In genomic region chr13:106156468-106156867, GRCh38 we compare ENCODE assay signal across 14 cellular contexts.
DNase-seq lines count a peak whose midpoint lies in the region; ATAC-seq, FAIRE-seq and TF ChIP-seq lines count a peak whose summit lies in the region.
"Had no signal": no experiment of that assay in that cellular context is flagged by ENCODE, and none has a peak within 500 bp of the region (broad histone marks: within the 10 kb centered on the region; RNA-seq: fewer than 3 reads in every experiment).

No MANE protein-coding gene starts in this region.

- no peaks in the 10 kb centered on the region for H3K36me3 ChIP-seq in stomach smooth muscle (ENCODE audit: control insufficient read depth in 2 of 2, insufficient read depth in 2 of 2, low read length in 2 of 2)
- H3K36me3 ChIP-seq: gastroesophageal sphincter had no signal

- H3K9ac ChIP-seq in stomach smooth muscle (ENCODE audit: low read length in 2 of 2), result no peak overlapping the region

- TF ChIP-seq CTCF in foreskin keratinocyte (conservative IDR thresholded peaks at IDR 0.05), result no peak

- no peak overlapping the region for H3K4me3 ChIP-seq in stomach smooth muscle (ENCODE audit: low read length in 2 of 2)
- H3K4me3 ChIP-seq: body of pancreas, gastroesophageal sphincter had no signal

- H3K27ac ChIP-seq in foreskin keratinocyte (peak overlapping the region; percentile 96), stomach smooth muscle (ENCODE audit: low read length) (peak overlapping the region; percentile 46)
- H3K27ac ChIP-seq: body of pancreas, gastroesophageal sphincter had no signal

- H3K4me1 ChIP-seq in foreskin keratinocyte, result peaks cover 53% of the 10 kb centered on the region
- H3K4me1 ChIP-seq in stomach smooth muscle (ENCODE audit: control insufficient read depth, insufficient read depth, low read length), result no peaks in the 10 kb centered on the region
- H3K4me1 ChIP-seq: body of pancreas had no signal

- TF ChIP-seq POLR2A in H54 (IDR thresholded peaks at IDR 0.05; ENCODE audit: low read depth, low read length) (no peak), GM18505 (IDR thresholded peaks at IDR 0.05; ENCODE audit: borderline replicate concordance, extremely low read depth, insufficient read depth, insufficient read length) (no peak)

- peak; percentile 57 for DNase-seq in H54 (ENCODE audit: insufficient read length, low spot score)
- peak; percentile 44 for DNase-seq in T1000 (lab: John Stamatoyannopoulos, UW)
- DNase-seq in foreskin keratinocyte, result peak; percentile 99 to 100
- DNase-seq in activated naive CD4-positive, alpha-beta T cell treated with Interleukin-2 at 50 U/mL for 16 hours, result no peak
- DNase-seq in activated naive CD4-positive, alpha-beta T cell treated with anti-CD3 and anti-CD28 coated beads, Interleukin-2, amount 50 U/mL, for 16 hours, result no peak
- DNase-seq: body of pancreas; DND-41; H7; NCI-H1105; stimulated activated CD8-positive, alpha-beta memory T cell treated with anti-CD3 and anti-CD28 coated beads, Interleukin-4, amount 100 ng/mL, for 48 hours had no signal

- H3K9me3 ChIP-seq in stomach smooth muscle (ENCODE audit: control insufficient read depth in 2 of 2, low read length in 2 of 2), result no peaks in the 10 kb centered on the region
- H3K9me3 ChIP-seq: body of pancreas, gastroesophageal sphincter had no signal

- ATAC-seq in foreskin keratinocyte (peak; percentile 88), GM18505 (IDR thresholded peaks at IDR 0.05; ENCODE audit: unreplicated experiment) (no peak), GM19397 (IDR thresholded peaks at IDR 0.05; ENCODE audit: unreplicated experiment) (no peak)
- ATAC-seq: body of pancreas, gastroesophageal sphincter had no signal

- FAIRE-seq in H54 (lab: Jason Lieb, UNC), result peak; percentile 100

- no peaks in the 10 kb centered on the region for H3K27me3 ChIP-seq in foreskin keratinocyte
- H3K27me3 ChIP-seq in stomach smooth muscle (ENCODE audit: control insufficient read depth in 1 of 2, insufficient read depth in 2 of 2, low read length in 2 of 2), result no peaks in the 10 kb centered on the region
- H3K27me3 ChIP-seq: body of pancreas, gastroesophageal sphincter had no signal

Comparison
In these comparisons a context has a peak if more than half of its experiments do, and no peak if none do; other contexts are left out.
1. DNase-seq: peak in H54 (single experiment), T1000 (single experiment) and foreskin keratinocyte (2 of 2); none in activated naive CD4-positive, alpha-beta T cell treated with Interleukin-2 at 50 U/mL for 16 hours (single experiment) and activated naive CD4-positive, alpha-beta T cell treated with anti-CD3 and anti-CD28 coated beads, Interleukin-2, amount 50 U/mL, for 16 hours (single experiment).